25 cellular contexts compared by ENCODE assay signal in the genomic region with DNA sequence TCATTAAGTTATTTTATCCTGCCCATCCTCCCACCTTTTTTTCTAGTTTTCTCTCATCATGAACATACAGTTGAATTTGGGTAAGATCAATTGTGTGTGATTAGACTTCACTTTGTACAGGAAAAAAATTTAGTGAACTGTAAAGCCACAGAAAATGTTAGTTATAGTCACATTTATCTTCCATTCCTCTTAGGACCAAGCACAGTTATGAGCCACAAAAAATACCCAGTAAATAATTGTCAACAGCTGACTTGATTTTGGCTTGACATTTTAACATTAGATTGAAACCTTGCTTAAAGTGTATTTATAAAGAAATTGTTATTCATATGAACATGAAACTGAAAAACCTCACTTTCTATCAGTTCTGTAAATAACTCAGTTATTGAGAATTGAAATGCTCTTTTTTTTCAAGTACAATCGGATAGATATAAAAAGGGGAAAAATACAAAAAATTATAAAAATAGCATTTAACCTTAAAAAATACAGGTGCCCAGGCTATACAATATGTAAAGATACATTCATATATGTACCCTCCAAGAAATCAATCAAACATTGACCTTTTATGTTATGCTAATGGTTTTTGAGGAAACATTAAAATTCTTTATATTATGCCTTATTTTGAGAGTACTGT.
"Had no signal": no experiment of that assay in that cellular context is flagged by ENCODE, and none has a peak within 500 bp of the region (broad histone marks: within the 10 kb centered on the region; RNA-seq: fewer than 3 reads in every experiment).

No MANE protein-coding gene starts in this region.

- H3K27ac ChIP-seq: lower lobe of right lung, parathyroid adenoma, right atrium auricular region, skin epidermis, tibial nerve, uterus had no signal

- DNase-seq: hippocampal formation; kidney; left colon; left lung; lower lobe of right lung; mammary epithelial cell; mesenchymal stem cell; naive thymus-derived CD8-positive, alpha-beta T cell; occipital lobe; stimulated activated CD4-positive, alpha-beta T cell treated with anti-CD3 and anti-CD28 coated beads, Interleukin-12 subunit alpha, Interleukin-12 subunit beta, amount 100 ng/mL, for 4 hours; stimulated activated CD4-positive, alpha-beta T cell treated with anti-CD3 and anti-CD28 coated beads, Interleukin-15, amount 100 ng/mL, for 24 hours; stimulated activated CD4-positive, alpha-beta T cell treated with anti-CD3 and anti-CD28 coated beads, Interleukin-2, amount 100 ng/mL, for 24 hours; stimulated activated CD4-positive, alpha-beta T cell treated with anti-CD3 and anti-CD28 coated beads, Interleukin-4, amount 100 ng/mL, for 1 hour; stimulated activated naive CD4-positive, alpha-beta T cell treated with Interleukin-2 at 50 U/mL for 16 hours; stimulated activated naive CD8-positive, alpha-beta T cell treated with anti-CD3 and anti-CD28 coated beads, Interleukin-15, amount 100 ng/mL, for 72 hours; substantia nigra; uterus had no signal

- H3K4me1 Mint-ChIP-seq: naive thymus-derived CD8-positive, alpha-beta T cell; nephron; neural crest cell; stimulated activated naive CD8-positive, alpha-beta T cell treated with anti-CD3 and anti-CD28 coated beads, Interleukin-15, amount 100 ng/mL, for 72 hours had no signal

- H3K27ac Mint-ChIP-seq: nephron; stimulated activated naive CD8-positive, alpha-beta T cell treated with anti-CD3 and anti-CD28 coated beads, Interleukin-15, amount 100 ng/mL, for 72 hours; type B pancreatic cell had no signal

- H3K79me2 ChIP-seq: parathyroid adenoma had no signal

- H3K4me3 ChIP-seq: left lung, lower lobe of right lung, right atrium auricular region, skin epidermis, tibial nerve, uterus had no signal

- H3K27me3 ChIP-seq: left lung, right atrium auricular region, tibial nerve, uterus had no signal

- H3K27me3 Mint-ChIP-seq: naive thymus-derived CD8-positive, alpha-beta T cell; stimulated activated naive CD8-positive, alpha-beta T cell treated with anti-CD3 and anti-CD28 coated beads, Interleukin-15, amount 100 ng/mL, for 72 hours; type B pancreatic cell had no signal

- H3K4me1 ChIP-seq: left lung, lower lobe of right lung, parathyroid adenoma, right atrium auricular region, tibial nerve, uterus had no signal

- FAIRE-seq: kidney had no signal

- H2AFZ ChIP-seq: parathyroid adenoma had no signal

- H3K36me3 ChIP-seq: left lung, lower lobe of right lung, right atrium auricular region, uterus had no signal

- ATAC-seq: left colon; left lung; lower lobe of right lung; naive thymus-derived CD8-positive, alpha-beta T cell; sciatic nerve; stimulated activated naive CD8-positive, alpha-beta T cell treated with anti-CD3 and anti-CD28 coated beads, Interleukin-15, amount 100 ng/mL, for 72 hours had no signal

- H3K4me3 Mint-ChIP-seq: naive thymus-derived CD8-positive, alpha-beta T cell; nephron; neural crest cell; stimulated activated naive CD8-positive, alpha-beta T cell treated with anti-CD3 and anti-CD28 coated beads, Interleukin-15, amount 100 ng/mL, for 72 hours; type B pancreatic cell had no signal

- H3K9ac ChIP-seq: parathyroid adenoma had no signal

- H3K9me3 Mint-ChIP-seq: nephron had no signal

- H3K9me3 ChIP-seq: lower lobe of right lung, right atrium auricular region, uterus had no signal
